ENCODE assay signal across 19 cellular contexts in the genomic region with DNA sequence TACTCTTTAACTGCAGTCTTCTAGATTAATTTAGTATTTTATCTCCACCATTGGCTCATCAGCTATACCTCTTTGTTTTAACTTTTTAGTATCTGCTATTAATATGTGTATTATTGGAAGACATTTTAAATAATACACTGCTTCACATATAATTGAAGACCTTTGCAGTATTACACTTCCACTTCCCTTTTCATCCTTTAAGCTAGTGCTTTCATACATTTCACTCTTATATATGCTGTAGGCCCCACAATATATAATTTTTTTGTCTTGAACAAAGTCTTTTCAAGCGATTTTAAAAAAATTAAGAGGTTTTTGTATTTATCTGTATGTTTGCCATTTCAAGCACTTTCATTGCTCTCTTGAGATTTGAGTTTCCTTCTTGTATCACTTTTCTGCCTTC.
"Had no signal": no experiment of that assay in that cellular context is flagged by ENCODE, and none has a peak within 500 bp of the region (broad histone marks: within the 10 kb centered on the region; RNA-seq: fewer than 3 reads in every experiment).

No MANE protein-coding gene starts in this region.

- H3K27me3 Mint-ChIP-seq: T-cell had no signal

- H3K27ac Mint-ChIP-seq: T-cell had no signal

- H3K36me3 Mint-ChIP-seq: T-cell had no signal

- H3K4me3 Mint-ChIP-seq: T-cell had no signal

- H3K9me3 Mint-ChIP-seq: T-cell had no signal

- ATAC-seq: T-cell had no signal

- DNase-seq: KBM-7, MM.1S, NCI-H1092 treated with DMSO at 0.1 percent for 48 hours, NCI-H1436, NCI-H187, NCI-H2029, NCI-H2081 treated with DMSO at 0.1 percent for 48 hours, NCI-H2171, NCI-H226, NCI-H446, NCI-H510A, NCI-H524 treated with DMSO at 0.1 percent for 48 hours, NCI-H69, NCI-H774, Right ventricle myocardium superior, RPMI8226, SIG-M5, SW 1271, T-cell had no signal
